ENCODE assay signal across 23 cellular contexts in genomic region chr7:106752345-106752744, GRCh38.
A peak's percentile ranks its signal among the peaks of the same experiment; 100 is the strongest.
DNase-seq lines count a peak whose midpoint lies in the region; ATAC-seq, FAIRE-seq and TF ChIP-seq lines count a peak whose summit lies in the region.
"Had no signal": no experiment of that assay in that cellular context is flagged by ENCODE, and none has a peak within 500 bp of the region (broad histone marks: within the 10 kb centered on the region; RNA-seq: fewer than 3 reads in every experiment).

No MANE protein-coding gene starts in this region.

- CTCF ChIA-PET in HepG2 (lab: Yijun Ruan, JAX; ENCODE audit: low intra/inter-chr PET ratio, low total read pairs), result no interaction called here
- CTCF ChIA-PET in HEK293T (lab: Yijun Ruan, JAX), result no interaction called here

- ATAC-seq in right lobe of liver (peak in 3 of 4 donors; percentile 7 to 60 (median 49)), HepG2 (no peak), omental fat pad (ENCODE audit: low FRiP score) (no peak)

- no peak overlapping the region for H2AFZ ChIP-seq in HepG2 (ENCODE audit: low read length)
- peak overlapping the region; percentile 10 for H2AFZ ChIP-seq in parathyroid adenoma
- H2AFZ ChIP-seq: GM23248 had no signal

- H3K4me3 ChIP-seq in right lobe of liver (no peak overlapping the region), HepG2 (replicated peaks in 1 of 3; ENCODE audit: insufficient read depth in 1 of 3, low read depth in 2 of 3, low read length in 3 of 3) (no peak overlapping the region), colonic mucosa (no peak overlapping the region), parathyroid adenoma (ENCODE audit: low read depth, low read length) (no peak overlapping the region)
- H3K4me3 ChIP-seq: GM23248, HAP-1, Peyer's patch had no signal

- H3K79me2 ChIP-seq in HepG2 (ENCODE audit: insufficient read depth, low read length) (no peaks in the 10 kb centered on the region), parathyroid adenoma (no peaks in the 10 kb centered on the region)

- H3K9me3 ChIP-seq in right lobe of liver (no peaks in the 10 kb centered on the region), HepG2 (ENCODE audit: low read length) (no peaks in the 10 kb centered on the region), colonic mucosa (no peaks in the 10 kb centered on the region), parathyroid adenoma (ENCODE audit: control insufficient read depth, low read length) (no peaks in the 10 kb centered on the region)
- H3K9me3 ChIP-seq: BE2C, Peyer's patch had no signal

- no TSS peak for BruUV-seq in HepG2 (replicated peaks; lab: Mats Ljungman, UMichigan)

- no peak for FAIRE-seq in HepG2 (lab: Jason Lieb, UNC)
- FAIRE-seq: D721Med, GM18507, HTR-8/SVneo had no signal

- H3K4me2 ChIP-seq in HepG2 (ENCODE audit: low read depth, low read length) (no peak overlapping the region), parathyroid adenoma (ENCODE audit: low read length) (peak overlapping the region; percentile 1)

- POLR2A ChIA-PET in HepG2 (lab: Yijun Ruan, JAX), result no interaction called here
- POLR2A ChIA-PET in HEK293T (lab: Yijun Ruan, JAX), result no interaction called here

- TF ChIP-seq CTCF in right lobe of liver (IDR thresholded peaks at IDR 0.05), result no peak
- no peak for TF ChIP-seq CTCF in HepG2 (CRISPR knock-in tag; IDR thresholded peaks at IDR 0.05)
- TF ChIP-seq CTCF in colonic mucosa (IDR thresholded peaks at IDR 0.05), result no peak
- TF ChIP-seq CTCF in parathyroid adenoma (IDR thresholded peaks at IDR 0.05), result no peak
- no peak for TF ChIP-seq CTCF in omental fat pad (IDR thresholded peaks at IDR 0.05)

- H3K27me3 ChIP-seq in right lobe of liver, result no peaks in the 10 kb centered on the region
- no peaks in the 10 kb centered on the region for H3K27me3 ChIP-seq in HepG2 (ENCODE audit: control insufficient read depth in 1 of 2, insufficient read depth in 2 of 2, low read length in 2 of 2)
- H3K27me3 ChIP-seq in colonic mucosa, result no peaks in the 10 kb centered on the region
- no peaks in the 10 kb centered on the region for H3K27me3 ChIP-seq in parathyroid adenoma (ENCODE audit: control insufficient read depth, insufficient read depth, low read length)
- H3K27me3 ChIP-seq: BE2C, Peyer's patch had no signal

- H3K9ac ChIP-seq in HepG2 (ENCODE audit: insufficient read depth, low read depth, low read length), result no peak overlapping the region
- no peak overlapping the region for H3K9ac ChIP-seq in colonic mucosa (ENCODE audit: low read depth in 2 of 2, low read length in 2 of 2)
- H3K9ac ChIP-seq in parathyroid adenoma, result no peak overlapping the region
- H3K9ac ChIP-seq: GM23248 had no signal

- in situ Hi-C loops in HepG2 (cut with HindIII; ENCODE audit: extremely low pct_ligation_motif_present, low pct_unique_long_range_greater_than_20kb), result no loop called here

- H3K4me1 ChIP-seq in right lobe of liver (peaks cover 0 to 5% (median 0%) of the 10 kb centered on the region in 4 donors), HepG2 (ENCODE audit: insufficient read depth, low read length) (no peaks in the 10 kb centered on the region), colonic mucosa (no peaks in the 10 kb centered on the region), parathyroid adenoma (peaks cover 2% of the 10 kb centered on the region)
- H3K4me1 ChIP-seq: BE2C had no signal

- TF ChIP-seq EP300 in HepG2 (IDR thresholded peaks at IDR 0.05; ENCODE audit: low read depth in 2 of 2, low read length in 2 of 2) (no peak), HepG2 (CRISPR knock-in tag; IDR thresholded peaks at IDR 0.05; ENCODE audit: borderline replicate concordance) (no peak)

- DNase-seq in right lobe of liver (no peak), HepG2 (ENCODE audit: low spot score) (no peak), colonic mucosa (peak; percentile 55), ecto neural progenitor cell (ENCODE audit: low spot score) (no peak), HEK293T (ENCODE audit: extremely low spot score) (no peak), omental fat pad (ENCODE audit: low spot score) (no peak)
- DNase-seq: BE2C; DMS53; GDM1; GM23248; IMR-90; NCI-H1105; NCI-H187; NCI-H2227 treated with DMSO at 0.1 percent for 48 hours; NCI-H510A treated with DMSO at 0.1 percent for 48 hours; NCI-H748 treated with DMSO at 0.1 percent for 48 hours; NK-92 treated with Interleukin-12 subunit alpha and Interleukin-12 subunit beta, amount 100 ng/mL, for 24 hours; Peyer's patch had no signal

- no peak overlapping the region for H3K27ac ChIP-seq in right lobe of liver
- H3K27ac ChIP-seq in HepG2 (ENCODE audit: extremely low read length, insufficient read depth, low read length), result no peak overlapping the region
- H3K27ac ChIP-seq in colonic mucosa, result no peak overlapping the region
- H3K27ac ChIP-seq in parathyroid adenoma, result no peak overlapping the region
- H3K27ac ChIP-seq: GM23248, Peyer's patch had no signal

- no peak for TF ChIP-seq POLR2A in right lobe of liver (IDR thresholded peaks at IDR 0.05)
- TF ChIP-seq POLR2A in HepG2 (IDR thresholded peaks at IDR 0.05; ENCODE audit: insufficient read depth in 1 of 2, low read depth in 2 of 2, low read length in 2 of 2), result no peak

- intact Hi-C loops in right lobe of liver (cut with DNase I), result no loop called here
- intact Hi-C loops in HepG2 (cut with micrococcal nuclease; ENCODE audit: unreplicated experiment), result no loop called here
- intact Hi-C loops in colonic mucosa (cut with DNase I), result no loop called here

- H3K36me3 ChIP-seq in right lobe of liver (no peaks in the 10 kb centered on the region), HepG2 (replicated peaks in 1 of 2; ENCODE audit: control insufficient read depth in 1 of 2, insufficient read depth in 2 of 2, low read length in 2 of 2) (no peaks in the 10 kb centered on the region), colonic mucosa (no peaks in the 10 kb centered on the region), parathyroid adenoma (ENCODE audit: control insufficient read depth, insufficient read depth, low read length) (no peaks in the 10 kb centered on the region)
- H3K36me3 ChIP-seq: BE2C, HAP-1, Peyer's patch had no signal

- H4K20me1 ChIP-seq in HepG2 (ENCODE audit: insufficient read depth, low read length), result no peaks in the 10 kb centered on the region

- no peak for TF ChIP-seq RAD21 in HepG2 (CRISPR knock-in tag; IDR thresholded peaks at IDR 0.05)

TF ChIP-seq in HepG2, 621 proteins besides CTCF, POLR2A, EP300 and RAD21 (continues in another document):
- TF ChIP-seq AGO1 (IDR thresholded peaks at IDR 0.05; ENCODE audit: low read depth, low read length, poor library complexity, severe bottlenecking) (no peak), CREBL2 (CRISPR knock-in tag; IDR thresholded peaks at IDR 0.05; ENCODE audit: borderline replicate concordance) (no peak), TBX2 (CRISPR knock-in tag; IDR thresholded peaks at IDR 0.05; ENCODE audit: borderline replicate concordance) (no peak), ZNF430 (CRISPR knock-in tag; IDR thresholded peaks at IDR 0.05) (no peak), ATF5 (CRISPR knock-in tag; IDR thresholded peaks at IDR 0.05; ENCODE audit: low read depth) (no peak), RFX5 (IDR thresholded peaks at IDR 0.05; ENCODE audit: low read depth, low read length) (no peak), ZNF761 (CRISPR knock-in tag; conservative IDR thresholded peaks at IDR 0.05) (no peak), TCF7L2 (IDR thresholded peaks at IDR 0.05; ENCODE audit: low read depth, low read length) (no peak), ZNF10 (CRISPR knock-in tag; IDR thresholded peaks at IDR 0.05; ENCODE audit: borderline replicate concordance, low read depth) (no peak), PITX1 (CRISPR knock-in tag; IDR thresholded peaks at IDR 0.05) (no peak), SATB2 (CRISPR knock-in tag; IDR thresholded peaks at IDR 0.05) (no peak), GATAD2A (CRISPR knock-in tag; IDR thresholded peaks at IDR 0.05) (no peak), ZNF350 (CRISPR knock-in tag; IDR thresholded peaks at IDR 0.05; ENCODE audit: borderline replicate concordance, low read depth) (no peak), ZNF451 (CRISPR knock-in tag; IDR thresholded peaks at IDR 0.05) (no peak)

TF ChIP-seq in HEK293T, 16 proteins besides CTCF, POLR2A, EP300 and RAD21:
- TF ChIP-seq NFRKB (IDR thresholded peaks at IDR 0.05), result no peak
- TF ChIP-seq ELF4 (IDR thresholded peaks at IDR 0.05), result no peak
- TF ChIP-seq FOXK2 (IDR thresholded peaks at IDR 0.05), result no peak
- no peak for TF ChIP-seq PKNOX1 (IDR thresholded peaks at IDR 0.05)
- no peak for TF ChIP-seq HDGF (IDR thresholded peaks at IDR 0.05; ENCODE audit: borderline replicate concordance)
- TF ChIP-seq ARNT (IDR thresholded peaks at IDR 0.05), result no peak
- no peak for TF ChIP-seq LEF1 (IDR thresholded peaks at IDR 0.05; ENCODE audit: borderline replicate concordance)
- no peak for TF ChIP-seq BHLHE40 (IDR thresholded peaks at IDR 0.05; ENCODE audit: borderline replicate concordance)
- no peak for TF ChIP-seq FOXA1 (IDR thresholded peaks at IDR 0.05)
- no peak for TF ChIP-seq ZNF384 (IDR thresholded peaks at IDR 0.05)
- no peak for TF ChIP-seq SUZ12 (IDR thresholded peaks at IDR 0.05)
- no peak for TF ChIP-seq CTBP1 (IDR thresholded peaks at IDR 0.05; ENCODE audit: borderline replicate concordance)
- no peak for TF ChIP-seq FOXM1 (IDR thresholded peaks at IDR 0.05; ENCODE audit: borderline replicate concordance)
- no peak for TF ChIP-seq L3MBTL2 (conservative IDR thresholded peaks at IDR 0.05)
- no peak for TF ChIP-seq SP1 (IDR thresholded peaks at IDR 0.05)
- TF ChIP-seq TARDBP (IDR thresholded peaks at IDR 0.05), result no peak

Comparison
In these comparisons a context has a peak if more than half of its experiments do, and no peak if none do; other contexts are left out.
1. ATAC-seq: peak in right lobe of liver (3 of 4); none in HepG2 (single experiment) and omental fat pad (single experiment).